8 cellular contexts compared by ENCODE assay signal in the genomic region with DNA sequence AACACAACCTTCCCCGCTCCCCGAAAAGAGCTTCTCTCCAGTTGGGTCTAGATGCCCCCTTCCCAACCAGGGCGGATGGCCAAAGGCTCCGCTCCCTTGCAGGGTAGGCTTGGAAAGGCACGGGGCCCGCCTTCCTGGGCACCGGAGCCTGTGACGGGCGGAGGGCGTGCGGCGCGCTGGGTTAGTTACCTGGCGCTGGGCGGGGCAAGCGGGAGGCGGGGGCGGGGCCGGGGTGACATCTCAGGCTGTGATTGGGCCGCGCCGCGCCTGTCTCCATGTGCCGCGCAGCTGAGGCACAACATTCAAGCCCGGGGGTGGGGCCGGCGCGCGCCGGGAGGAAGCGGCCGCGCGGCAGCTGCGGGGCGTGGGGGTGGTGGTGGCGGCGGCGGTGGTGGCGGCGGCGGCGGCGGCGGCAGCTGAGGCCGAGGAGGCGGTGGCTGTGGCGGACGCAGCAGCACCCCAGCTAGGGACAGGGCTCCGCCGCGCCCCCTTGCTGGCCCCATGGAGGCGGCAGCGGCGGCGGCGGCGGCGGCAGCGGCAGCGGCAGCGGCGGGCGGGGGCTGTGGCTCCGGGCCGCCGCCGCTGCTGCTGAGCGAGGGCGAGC. TPM values are rescaled to one million over a fixed set of nuclear protein-coding genes. Genes with fewer than 3 reads are reported as not detected.
A peak's percentile ranks its signal among the peaks of the same experiment; 100 is the strongest.
DNase-seq lines count a peak whose midpoint lies in the region; ATAC-seq and TF ChIP-seq lines count a peak whose summit lies in the region.

A gene (plus strand): TSS at position 298 of the 604 bp plus-strand sequence. CDS start 204 bp downstream, at position 502.

- peaks cover 13% of the 10 kb centered on the region for H3K9me3 Mint-ChIP-seq in nephron

- peak; percentile 61 for DNase-seq in DMS153 (lab: John Stamatoyannopoulos, UW)
- peak; percentile 21 for DNase-seq in KG1 (lab: John Stamatoyannopoulos, UW)
- peak; percentile 78 for DNase-seq in RWPE2 (ENCODE audit: low spot score)
- peak; percentile 70 for DNase-seq in activated effector memory CD4-positive, alpha-beta T cell treated with Interleukin-2 at 50 U/mL for 16 hours
- DNase-seq in fibroblast of the aortic adventitia (ENCODE audit: low read depth): peak; percentile 27
- peak; percentile 70 for DNase-seq in stimulated activated naive CD4-positive, alpha-beta T cell treated with Interleukin-2 at 50 U/mL for 16 hours (lab: John Stamatoyannopoulos, UW)

- H3K4me3 ChIP-seq in RWPE2 (ENCODE audit: severe bottlenecking) (peak within 1 kb of the TSS; percentile 78), fibroblast of the aortic adventitia (ENCODE audit: low read depth, low read length) (peak within 1 kb of the TSS; percentile 60)

- H3K4me3 Mint-ChIP-seq in nephron: peak within 1 kb of the TSS; percentile 97 to 100 (median 98)

- peaks cover 16% of the 10 kb centered on the region for H3K4me1 Mint-ChIP-seq in nephron

- no peaks in the 10 kb centered on the region for H3K36me3 Mint-ChIP-seq in nephron (ENCODE audit: low read depth)

- H3K27me3 Mint-ChIP-seq in nephron (ENCODE audit: low read depth): peaks cover 4% of the 10 kb centered on the region

- ATAC-seq in GM21737 (IDR thresholded peaks at IDR 0.05; ENCODE audit: unreplicated experiment) (peak; percentile 95), RWPE2 (ENCODE audit: low read depth) (peak; percentile 95)

- no peak within 1 kb of the TSS for H3K27ac ChIP-seq in RWPE2 (ENCODE audit: poor library complexity, severe bottlenecking)

- H3K9me3 ChIP-seq in RWPE2 (ENCODE audit: severe bottlenecking): no peaks in the 10 kb centered on the region

- no peaks in the 10 kb centered on the region for H3K36me3 ChIP-seq in RWPE2 (ENCODE audit: low read depth)

- TF ChIP-seq CTCF in RWPE2 (IDR thresholded peaks at IDR 0.05; ENCODE audit: poor library complexity, severe bottlenecking) (no peak), fibroblast of the aortic adventitia (IDR thresholded peaks at IDR 0.05; ENCODE audit: insufficient read depth, low read length) (no peak), nephron (IDR thresholded peaks at IDR 0.05; ENCODE audit: unreplicated experiment in 3 of 3) (no peak)

- peak within 1 kb of the TSS in 2 of 3 experiments; percentile 77 to 85 for H3K27ac Mint-ChIP-seq in nephron

- peaks cover 3% of the 10 kb centered on the region for H3K4me1 ChIP-seq in RWPE2 (ENCODE audit: insufficient read depth, poor library complexity, severe bottlenecking)

- no peaks in the 10 kb centered on the region for H3K27me3 ChIP-seq in RWPE2 (ENCODE audit: insufficient read depth, poor library complexity, severe bottlenecking)

RNA-seq across cellular contexts. Expression of the gene that starts here (rescaled TPM):
- 0.82 and 1.7 TPM in 2 replicates for total RNA-seq in fibroblast of the aortic adventitia (ENCODE audit: low replicate concordance)

Comparison
In these comparisons a context has a peak if more than half of its experiments do, and no peak if none do; other contexts are left out.
1. DNase-seq: peak in every context shown above with its lines; median percentile 78 in RWPE2; 70 in activated effector memory CD4-positive, alpha-beta T cell treated with Interleukin-2 at 50 U/mL for 16 hours; 70 in stimulated activated naive CD4-positive, alpha-beta T cell treated with Interleukin-2 at 50 U/mL for 16 hours; 61 in DMS153; 27 in fibroblast of the aortic adventitia; 21 in KG1.